In genomic region chr1:178934574-178934945, GRCh38 we compare ENCODE assay signal across 16 cellular contexts.
DNase-seq lines count a peak whose midpoint lies in the region; ATAC-seq and TF ChIP-seq lines count a peak whose summit lies in the region.
"Had no signal": no experiment of that assay in that cellular context is flagged by ENCODE, and none has a peak within 500 bp of the region (broad histone marks: within the 10 kb centered on the region; RNA-seq: fewer than 3 reads in every experiment).

No MANE protein-coding gene starts in this region.

- WGBS in esophagus muscularis mucosa = 59% methylated on average over 3 of the region's 3 CpGs
- WGBS in transverse colon (ENCODE audit: low coverage in 1 of 2), 2 donors = 71 to 80% methylated on average over 2 to 3 of the region's 3 CpGs

- DNase-seq in NOMO-1 (lab: John Stamatoyannopoulos, UW; ENCODE audit: unreplicated experiment in 2 of 2) (peak; percentile 88 to 96), esophagus muscularis mucosa (ENCODE audit: extremely low spot score) (peak; percentile 60), transverse colon (no peak), GM13976 (ENCODE audit: low spot score) (no peak)
- DNase-seq: activated CD4-positive, alpha-beta T cell treated with anti-CD3 and anti-CD28 coated beads for 4 hours; activated CD8-positive, alpha-beta memory T cell treated with anti-CD3 and anti-CD28 coated beads, Interleukin-2, amount 50 U/mL, for 48 hours; activated naive CD4-positive, alpha-beta T cell; BE2C; DMS 273 treated with DMSO at 0.1 percent for 48 hours; NCI-H1105; NCI-H2171 treated with DMSO at 0.1 percent for 48 hours; T-helper 17 cell had no signal

- ATAC-seq in HG03025 (IDR thresholded peaks at IDR 0.05; ENCODE audit: low FRiP score, unreplicated experiment) (peak; percentile 42), HG02678 (IDR thresholded peaks at IDR 0.05; ENCODE audit: unreplicated experiment) (no peak), HG03280 (IDR thresholded peaks at IDR 0.05; ENCODE audit: unreplicated experiment) (no peak)
- ATAC-seq: HepG2, T-helper 17 cell had no signal

- no peaks in the 10 kb centered on the region for H3K27me3 ChIP-seq in esophagus muscularis mucosa
- no peaks in the 10 kb centered on the region for H3K27me3 ChIP-seq in transverse colon
- H3K27me3 ChIP-seq: BE2C had no signal

- H3K36me3 ChIP-seq in esophagus muscularis mucosa (no peaks in the 10 kb centered on the region), transverse colon (no peaks in the 10 kb centered on the region)
- H3K36me3 ChIP-seq: BE2C had no signal

- H3K9me3 ChIP-seq in esophagus muscularis mucosa (no peaks in the 10 kb centered on the region), transverse colon (no peaks in the 10 kb centered on the region)
- H3K9me3 ChIP-seq: BE2C had no signal

- H3K4me1 ChIP-seq in esophagus muscularis mucosa (peaks cover 60 to 99% (median 97%) of the 10 kb centered on the region in 4 donors), transverse colon (peaks cover 23 to 71% (median 34%) of the 10 kb centered on the region in 4 donors)
- H3K4me1 ChIP-seq: BE2C had no signal

- TF ChIP-seq POLR2A in esophagus muscularis mucosa (IDR thresholded peaks at IDR 0.05; ENCODE audit: low read depth) (no peak), transverse colon (IDR thresholded peaks at IDR 0.05) (no peak)

- no peak for TF ChIP-seq CTCF in esophagus muscularis mucosa (IDR thresholded peaks at IDR 0.05)
- no peak for TF ChIP-seq CTCF in transverse colon (IDR thresholded peaks at IDR 0.05)
- TF ChIP-seq CTCF in GM13976 (IDR thresholded peaks at IDR 0.05; ENCODE audit: borderline replicate concordance, control extremely low read depth, extremely low read depth, insufficient read depth, missing control alignments) = no peak

- no peak for TF ChIP-seq EP300 in esophagus muscularis mucosa (IDR thresholded peaks at IDR 0.05)
- no peak for TF ChIP-seq EP300 in transverse colon (IDR thresholded peaks at IDR 0.05; ENCODE audit: low read depth)

- H3K27ac ChIP-seq in esophagus muscularis mucosa (replicated peaks in 1 of 4) (peak overlapping the region; percentile 81 to 92 (median 90)), transverse colon (peak overlapping the region; percentile 82 to 92 (median 84))

- intact Hi-C loops in esophagus muscularis mucosa (cut with DNase I) (loop anchor here (5.0 kb wide), 1 partner anchor 62 kb away; the partner anchor contains the start of gene ANGPTL1), transverse colon (cut with DNase I; ENCODE audit: low total_unique reads) (loop anchor here (5.0 kb wide), 1 partner anchor 62 kb away; the partner anchor contains the start of gene ANGPTL1)

- in situ Hi-C loops in transverse colon (cut with MboI; ENCODE audit: low pct_ligation_motif_present in 1 of 4, low pct_unique_long_range_greater_than_20kb in 1 of 4, low sequenced_read_pairs in 3 of 4) = no loop called here
- in situ Hi-C loops in GM13976 (cut with MboI; ENCODE audit: low sequenced_read_pairs, unreplicated experiment) = no loop called here

- H3K4me3 ChIP-seq in esophagus muscularis mucosa (no peak overlapping the region), transverse colon (no peak overlapping the region)

Comparison
In these comparisons a context has a peak if more than half of its experiments do, and no peak if none do; other contexts are left out.
1. DNase-seq: peak in NOMO-1 (2 of 2) and esophagus muscularis mucosa (single experiment); none in transverse colon (single experiment) and GM13976 (single experiment).